7 cellular contexts compared by ENCODE assay signal in the genomic region with DNA sequence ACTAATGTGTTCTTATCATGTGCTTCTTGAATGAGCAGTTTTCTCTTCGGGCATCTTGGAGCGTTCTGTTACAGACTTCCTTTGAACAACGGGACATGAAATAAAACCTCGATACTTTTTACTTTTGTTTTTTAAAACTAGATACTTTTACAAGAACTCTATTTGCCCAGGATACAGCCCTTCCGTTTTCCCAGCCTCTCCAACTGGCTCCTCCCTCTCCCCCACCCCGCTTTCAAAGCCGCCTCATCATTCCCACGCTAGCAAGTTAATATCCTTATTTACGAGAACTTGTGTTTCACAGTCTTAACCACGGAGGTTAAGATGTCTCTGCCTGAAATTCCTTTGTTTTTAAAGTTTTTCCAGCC. TPM values are rescaled to one million over a fixed set of nuclear protein-coding genes. Genes with fewer than 3 reads are reported as not detected.
DNase-seq lines count a peak whose midpoint lies in the region; ATAC-seq and TF ChIP-seq lines count a peak whose summit lies in the region.

No MANE protein-coding gene starts in this region.

- H2AFZ ChIP-seq in Loucy (ENCODE audit: low read length): peak overlapping the region; percentile 88

- H3K4me3 ChIP-seq in Loucy (ENCODE audit: low read length, poor library complexity, severe bottlenecking) (peak overlapping the region; percentile 76), WI38 (ENCODE audit: low read depth, low read length) (peak overlapping the region; percentile 67)

- no peak for TF ChIP-seq CTCF in Loucy (conservative IDR thresholded peaks at IDR 0.05; ENCODE audit: low read length)
- TF ChIP-seq CTCF in WI38 (IDR thresholded peaks at IDR 0.05; ENCODE audit: low read depth, low read length): no peak
- TF ChIP-seq CTCF in foreskin keratinocyte (conservative IDR thresholded peaks at IDR 0.05): no peak
- no peak for TF ChIP-seq CTCF in omental fat pad (IDR thresholded peaks at IDR 0.05)

- H3K27me3 ChIP-seq in Loucy (ENCODE audit: insufficient read depth, low read length, poor library complexity, severe bottlenecking) (no peaks in the 10 kb centered on the region), foreskin keratinocyte (no peaks in the 10 kb centered on the region)

- POLR2A ChIA-PET in HEK293T (lab: Yijun Ruan, JAX): no interaction called here

- H3K36me3 ChIP-seq in Loucy (ENCODE audit: insufficient read depth, low read length): no peaks in the 10 kb centered on the region

- no peaks in the 10 kb centered on the region; the same call in 1 of the 2 replicates for H3F3A ChIP-seq in Loucy (ENCODE audit: low read depth)

- CTCF ChIA-PET in HEK293T (lab: Yijun Ruan, JAX): no interaction called here

- H4K20me1 ChIP-seq in Loucy (ENCODE audit: insufficient read depth, low read length, poor library complexity, severe bottlenecking): no peaks in the 10 kb centered on the region

- ATAC-seq in GM21717 (IDR thresholded peaks at IDR 0.05; ENCODE audit: unreplicated experiment): peak; percentile 32
- ATAC-seq in foreskin keratinocyte: peak; percentile 47
- ATAC-seq in omental fat pad (ENCODE audit: low FRiP score): peak; percentile 61

- DNase-seq in GM04504 (ENCODE audit: low read depth) (peak; percentile 2), foreskin keratinocyte (peak in 1 of 2 donors; percentile 29), omental fat pad (ENCODE audit: low spot score) (no peak), HEK293T (ENCODE audit: extremely low spot score) (no peak)

- no peak overlapping the region for H3K9ac ChIP-seq in Loucy (ENCODE audit: low read depth, low read length, poor library complexity, severe bottlenecking)

- H3K9me3 ChIP-seq in Loucy (ENCODE audit: insufficient read depth, low read depth, low read length): no peaks in the 10 kb centered on the region

- H3K4me1 ChIP-seq in Loucy (ENCODE audit: insufficient read depth, low read length, poor library complexity, severe bottlenecking) (peaks cover 6% of the 10 kb centered on the region), foreskin keratinocyte (peaks cover 15% of the 10 kb centered on the region)

- H3K27ac ChIP-seq in foreskin keratinocyte: no peak overlapping the region

- no peaks in the 10 kb centered on the region for H3K9me2 ChIP-seq in Loucy (replicated peaks; ENCODE audit: low read depth, low read length)

- H3K79me2 ChIP-seq in Loucy (ENCODE audit: insufficient read depth, low read length): no peaks in the 10 kb centered on the region

- H3K4me2 ChIP-seq in Loucy (ENCODE audit: low read depth, low read length, poor library complexity, severe bottlenecking): peak overlapping the region; percentile 87

TF ChIP-seq in HEK293T, 16 proteins besides CTCF, POLR2A, EP300 and RAD21:
- TF ChIP-seq TARDBP (IDR thresholded peaks at IDR 0.05): no peak
- no peak for TF ChIP-seq BHLHE40 (IDR thresholded peaks at IDR 0.05; ENCODE audit: borderline replicate concordance)
- TF ChIP-seq ELF4 (IDR thresholded peaks at IDR 0.05): no peak
- TF ChIP-seq LEF1 (IDR thresholded peaks at IDR 0.05; ENCODE audit: borderline replicate concordance): no peak

RNA-seq across cellular contexts. Expression of gene CFAP206, which starts 0.3 kb away (rescaled TPM):
- 0.17 and 0.18 TPM in 2 replicates for total RNA-seq in foreskin keratinocyte
- polyA plus RNA-seq in foreskin keratinocyte: 0.10 and 0.11 TPM in 2 replicates
- under 1 TPM in 1 of 4 donors, not detected in 3; 0.37 TPM for total RNA-seq in omental fat pad
